10 cellular contexts compared by ENCODE assay signal in genomic region chr16:20874088-20874581, GRCh38. TPM values are rescaled to one million over a fixed set of nuclear protein-coding genes. Genes with fewer than 3 reads are reported as not detected.
DNase-seq lines count a peak whose midpoint lies in the region; ATAC-seq, FAIRE-seq and TF ChIP-seq lines count a peak whose summit lies in the region.
"Had no signal": no experiment of that assay in that cellular context is flagged by ENCODE, and none has a peak within 500 bp of the region (broad histone marks: within the 10 kb centered on the region; RNA-seq: fewer than 3 reads in every experiment).

No MANE protein-coding gene starts in this region.

- H3K27me3 Mint-ChIP-seq in T-helper 1 cell treated with Interleukin-12 subunit alpha and Interleukin-12 subunit beta and Interleukin-4 antibody, amounts not matched to agents 30 μg/mL and 1 μg/mL, for 36 hours (ENCODE audit: low read depth), result no peaks in the 10 kb centered on the region
- H3K27me3 Mint-ChIP-seq in astrocyte (ENCODE audit: low read depth, unreplicated experiment), result no peaks in the 10 kb centered on the region

- no peak overlapping the region for H3K9ac ChIP-seq in astrocyte (ENCODE audit: low read length)
- no peak overlapping the region for H3K9ac ChIP-seq in skeletal muscle satellite cell (ENCODE audit: low read depth, low read length)

- peak overlapping the region; percentile 96 for H3K27ac Mint-ChIP-seq in T-helper 1 cell treated with Interleukin-12 subunit alpha and Interleukin-12 subunit beta and Interleukin-4 antibody, amounts not matched to agents 30 μg/mL and 1 μg/mL, for 36 hours
- H3K27ac Mint-ChIP-seq in astrocyte (ENCODE audit: unreplicated experiment), result no peak overlapping the region

- peak overlapping the region; percentile 42 for H3K27ac ChIP-seq in KOPT-K1 (ENCODE audit: low read depth, low read length, poor library complexity, severe bottlenecking)
- H3K27ac ChIP-seq in astrocyte (ENCODE audit: low read depth, low read length), result no peak overlapping the region
- H3K27ac ChIP-seq: 22Rv1 had no signal

- H3K4me2 ChIP-seq in astrocyte (ENCODE audit: low read length), result no peak overlapping the region
- H3K4me2 ChIP-seq in skeletal muscle satellite cell (ENCODE audit: low read length), result peak overlapping the region; percentile 31

- H3K9me3 ChIP-seq in KOPT-K1 (ENCODE audit: insufficient read depth, low read length, poor library complexity, severe bottlenecking), result no peaks in the 10 kb centered on the region
- no peaks in the 10 kb centered on the region for H3K9me3 ChIP-seq in astrocyte (ENCODE audit: insufficient read depth, low read depth, low read length)
- no peaks in the 10 kb centered on the region for H3K9me3 ChIP-seq in skeletal muscle satellite cell (replicated peaks; ENCODE audit: low read length)

- H3K27me3 ChIP-seq in astrocyte (ENCODE audit: insufficient read depth, low read length) (no peaks in the 10 kb centered on the region), skeletal muscle satellite cell (ENCODE audit: control insufficient read depth, insufficient read depth, low read length) (no peaks in the 10 kb centered on the region)

- H3K4me3 ChIP-seq in astrocyte (ENCODE audit: insufficient read depth, low read depth, low read length) (no peak overlapping the region), skeletal muscle satellite cell (ENCODE audit: low read length) (no peak overlapping the region)

- no peaks in the 10 kb centered on the region for H3K9me3 Mint-ChIP-seq in T-helper 1 cell treated with Interleukin-12 subunit alpha and Interleukin-12 subunit beta and Interleukin-4 antibody, amounts not matched to agents 30 μg/mL and 1 μg/mL, for 36 hours
- H3K9me3 Mint-ChIP-seq in astrocyte (ENCODE audit: unreplicated experiment), result no peaks in the 10 kb centered on the region

- H3K4me1 ChIP-seq in astrocyte (ENCODE audit: insufficient read depth, low read length), result peaks cover 19% of the 10 kb centered on the region
- peaks cover 33% of the 10 kb centered on the region for H3K4me1 ChIP-seq in skeletal muscle satellite cell (ENCODE audit: control insufficient read depth, insufficient read depth, low read length)

- H2AFZ ChIP-seq in astrocyte (ENCODE audit: low read depth, low read length), result no peak overlapping the region

- TF ChIP-seq CTCF in astrocyte (IDR thresholded peaks at IDR 0.05; ENCODE audit: insufficient read depth, low read depth, low read length), result no peak

- peak; percentile 37 for FAIRE-seq in astrocyte (lab: Jason Lieb, UNC)

- H3K4me3 Mint-ChIP-seq in T-helper 1 cell treated with Interleukin-12 subunit alpha and Interleukin-12 subunit beta and Interleukin-4 antibody, amounts not matched to agents 30 μg/mL and 1 μg/mL, for 36 hours, result peak overlapping the region; percentile 75
- H3K4me3 Mint-ChIP-seq in astrocyte (ENCODE audit: unreplicated experiment), result no peak overlapping the region

- H4K20me1 ChIP-seq in astrocyte (ENCODE audit: insufficient read depth, low read length), result peaks cover 94% of the 10 kb centered on the region

- peaks cover 28% of the 10 kb centered on the region for H3K36me3 Mint-ChIP-seq in T-helper 1 cell treated with Interleukin-12 subunit alpha and Interleukin-12 subunit beta and Interleukin-4 antibody, amounts not matched to agents 30 μg/mL and 1 μg/mL, for 36 hours (ENCODE audit: low read depth)
- H3K36me3 Mint-ChIP-seq in astrocyte (ENCODE audit: low read depth, unreplicated experiment), result peaks cover 3% of the 10 kb centered on the region

- no peak for ATAC-seq in HG02852 (IDR thresholded peaks at IDR 0.05; ENCODE audit: unreplicated experiment)

- H3K36me3 ChIP-seq in KOPT-K1 (ENCODE audit: insufficient read depth, low read length), result no peaks in the 10 kb centered on the region
- peaks cover 3% of the 10 kb centered on the region for H3K36me3 ChIP-seq in astrocyte (ENCODE audit: insufficient read depth, low read length)
- H3K36me3 ChIP-seq in skeletal muscle satellite cell (ENCODE audit: insufficient read depth, low read length), result peaks cover 11% of the 10 kb centered on the region

- H3K4me1 Mint-ChIP-seq in T-helper 1 cell treated with Interleukin-12 subunit alpha and Interleukin-12 subunit beta and Interleukin-4 antibody, amounts not matched to agents 30 μg/mL and 1 μg/mL, for 36 hours (ENCODE audit: low read depth), result peaks cover 63% of the 10 kb centered on the region
- peaks cover 45% of the 10 kb centered on the region for H3K4me1 Mint-ChIP-seq in astrocyte (ENCODE audit: low read depth, unreplicated experiment)

- no peak for DNase-seq in T-helper 1 cell
- peak; percentile 59 for DNase-seq in astrocyte (ENCODE audit: low read depth)
- no peak for DNase-seq in RKO (ENCODE audit: low spot score)
- DNase-seq in NCI-H2196 treated with DMSO at 0.1 percent for 48 hours (lab: John Stamatoyannopoulos, UW; ENCODE audit: unreplicated experiment), result no peak
- DNase-seq: NCI-H1436 had no signal

- H3K79me2 ChIP-seq in astrocyte (ENCODE audit: insufficient read depth, low read length), result peaks cover 96% of the 10 kb centered on the region

RNA-seq across cellular contexts. Expression of gene DCUN1D3, which starts 26.0 kb away (rescaled TPM):
- total RNA-seq in astrocyte, result 33.0 and 34.0 TPM in 2 replicates
- 28.2 and 29.4 TPM in 2 replicates for total RNA-seq in skeletal muscle satellite cell (2012; rRNA removed)

RNA-seq across cellular contexts. Expression of gene LYRM1, which starts 26.4 kb away (rescaled TPM):
- 23.0 and 24.1 TPM in 2 replicates for total RNA-seq in astrocyte
- 50.5 and 66.7 TPM in 2 replicates for total RNA-seq in skeletal muscle satellite cell (2012; rRNA removed)
